Comparison of ENCODE assay signal across 1 cellular context in the genomic region with DNA sequence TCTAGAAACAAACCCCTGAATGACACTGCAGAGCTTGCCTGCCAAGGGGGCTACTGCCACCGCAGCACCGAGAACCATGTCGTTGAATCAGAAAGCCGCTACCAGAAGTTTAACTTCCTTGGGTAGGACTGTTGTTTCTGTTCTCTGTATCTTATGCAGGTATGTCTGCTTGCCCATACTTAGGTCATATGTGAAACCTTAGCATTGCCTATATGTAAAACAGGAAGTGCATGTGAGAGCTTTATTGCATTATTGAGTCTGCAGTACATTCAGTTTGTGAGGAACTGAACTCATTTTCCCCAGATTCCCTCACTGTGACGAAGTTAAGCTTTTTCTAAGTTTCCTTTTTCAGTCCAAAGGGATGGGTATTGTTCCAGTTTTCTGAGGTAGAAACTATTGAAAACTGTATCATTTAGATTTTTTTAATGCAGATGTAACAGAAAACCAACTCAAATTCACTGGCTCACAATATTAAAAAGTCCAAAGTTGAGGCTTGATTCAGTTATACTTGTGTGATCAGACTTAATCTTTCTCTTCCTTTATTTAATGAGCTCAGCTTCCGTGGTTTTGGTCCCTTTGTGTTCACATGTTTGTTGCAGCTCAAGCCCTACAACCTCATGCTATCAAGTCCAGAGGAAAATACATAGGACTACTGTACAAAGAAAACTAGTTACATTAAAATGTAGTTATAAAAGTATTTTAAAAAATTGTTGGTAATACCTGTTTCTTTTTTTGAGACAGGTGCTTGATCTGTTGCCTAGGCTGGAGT.
TF ChIP-seq lines count a peak whose summit lies in the region.

No MANE protein-coding gene starts in this region.

TF ChIP-seq in HepG2, 621 proteins besides CTCF, POLR2A, EP300 and RAD21:
- TF ChIP-seq TOE1 (CRISPR knock-in tag; IDR thresholded peaks at IDR 0.05) (no peak), ZNF230 (CRISPR knock-in tag; IDR thresholded peaks at IDR 0.05) (no peak)
